8 cellular contexts compared by ENCODE assay signal in the genomic region with DNA sequence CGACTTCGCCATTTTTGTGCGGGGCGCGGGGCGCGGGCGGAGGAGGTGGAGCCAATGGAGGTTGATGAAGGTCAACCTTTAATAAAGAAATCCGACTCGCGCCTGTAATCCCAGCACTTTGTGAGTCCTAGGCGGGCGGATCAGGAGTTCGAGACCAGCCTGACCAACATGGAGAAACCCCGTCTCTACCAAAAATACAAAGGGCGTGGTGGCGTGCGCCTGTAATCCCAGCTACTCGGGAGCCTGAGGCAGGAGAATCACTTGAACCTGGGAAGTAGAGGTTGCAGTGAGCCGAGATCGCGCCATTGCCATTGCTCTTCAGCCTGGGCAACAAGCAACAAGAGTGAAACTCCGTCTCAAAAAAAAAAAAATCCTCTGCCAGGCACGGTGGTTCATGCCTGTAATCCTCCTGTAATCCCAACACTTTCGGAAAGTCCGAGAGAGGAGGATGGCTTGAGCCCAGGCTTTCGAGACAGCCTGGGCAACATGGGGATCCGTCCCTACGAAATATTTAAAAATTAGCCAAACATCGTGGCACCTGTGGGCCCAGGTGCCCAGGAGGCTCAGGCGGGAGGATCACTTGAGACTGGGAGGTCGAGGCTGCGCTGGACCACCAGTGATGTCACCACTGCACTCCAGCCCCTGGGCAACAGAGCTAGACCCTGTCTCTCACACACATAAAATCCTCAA. TPM values are rescaled to one million over a fixed set of nuclear protein-coding genes. Genes with fewer than 3 reads are reported as not detected.
DNase-seq lines count a peak whose midpoint lies in the region; ATAC-seq and TF ChIP-seq lines count a peak whose summit lies in the region.

No MANE protein-coding gene starts in this region.

- no peaks in the 10 kb centered on the region for H3K9me3 ChIP-seq in testis

- no peaks in the 10 kb centered on the region for H3K9me3 Mint-ChIP-seq in activated CD4-positive, alpha-beta T cell treated with anti-CD3 and anti-CD28 coated beads, Interleukin-2, amount 10 ng/mL, durations not matched to agents 7 days and 5 days
- H3K9me3 Mint-ChIP-seq in activated naive CD8-positive, alpha-beta T cell treated with anti-CD3 and anti-CD28 coated beads, Interleukin-2, amount 50 U/mL, for 24 hours = no peaks in the 10 kb centered on the region

- H3K4me3 ChIP-seq in testis = peak overlapping the region; percentile 95 to 100

- peak overlapping the region; percentile 94 for H3K27ac Mint-ChIP-seq in activated CD4-positive, alpha-beta T cell treated with anti-CD3 and anti-CD28 coated beads, Interleukin-2, amount 10 ng/mL, durations not matched to agents 7 days and 5 days
- H3K27ac Mint-ChIP-seq in activated naive CD8-positive, alpha-beta T cell treated with anti-CD3 and anti-CD28 coated beads, Interleukin-2, amount 50 U/mL, for 24 hours = peak overlapping the region; percentile 96

- ATAC-seq in activated naive CD8-positive, alpha-beta T cell treated with anti-CD3 and anti-CD28 coated beads, Interleukin-2, amount 50 U/mL, for 24 hours = no peak

- TF ChIP-seq CTCF in testis (IDR thresholded peaks at IDR 0.05) = no peak

- peaks cover 11% of the 10 kb centered on the region for H3K4me1 ChIP-seq in testis

- H3K36me3 Mint-ChIP-seq in activated CD4-positive, alpha-beta T cell treated with anti-CD3 and anti-CD28 coated beads, Interleukin-2, amount 10 ng/mL, durations not matched to agents 7 days and 5 days (ENCODE audit: low read depth) = peaks cover 27% of the 10 kb centered on the region
- peaks cover 22% of the 10 kb centered on the region for H3K36me3 Mint-ChIP-seq in activated naive CD8-positive, alpha-beta T cell treated with anti-CD3 and anti-CD28 coated beads, Interleukin-2, amount 50 U/mL, for 24 hours (ENCODE audit: low read depth)

- 45 to 53% methylated on average over 23 to 33 of the region's 33 CpGs for WGBS in testis, 2 donors

- no peaks in the 10 kb centered on the region for H3K36me3 ChIP-seq in testis (ENCODE audit: low read depth, missing control alignments)

- peaks cover 29% of the 10 kb centered on the region for H3K4me1 Mint-ChIP-seq in activated CD4-positive, alpha-beta T cell treated with anti-CD3 and anti-CD28 coated beads, Interleukin-2, amount 10 ng/mL, durations not matched to agents 7 days and 5 days
- peaks cover 25% of the 10 kb centered on the region for H3K4me1 Mint-ChIP-seq in activated naive CD8-positive, alpha-beta T cell treated with anti-CD3 and anti-CD28 coated beads, Interleukin-2, amount 50 U/mL, for 24 hours

- H3K27me3 ChIP-seq in layer of hippocampus (ENCODE audit: control insufficient read depth, insufficient read depth, low read length) = no peaks in the 10 kb centered on the region
- H3K27me3 ChIP-seq in testis = no peaks in the 10 kb centered on the region

- TF ChIP-seq POLR2A in testis (IDR thresholded peaks at IDR 0.05) = no peak

- DNase-seq in activated CD4-positive, alpha-beta T cell treated with anti-CD3 and anti-CD28 coated beads, Interleukin-2, amount 10 ng/mL, durations not matched to agents 7 days and 5 days = no peak
- DNase-seq in activated CD4-positive, alpha-beta T cell treated with anti-CD3 and anti-CD28 coated beads, Interleukin-2, amount 50 U/mL, for 1 hour = no peak
- DNase-seq in activated naive CD8-positive, alpha-beta T cell treated with anti-CD3 and anti-CD28 coated beads, Interleukin-2, amount 50 U/mL, for 24 hours = no peak
- no peak for DNase-seq in testis
- DNase-seq in activated gamma-delta T cell treated with Interleukin-2 at 50 U/mL for 16 hours = no peak
- DNase-seq in KG1 (lab: John Stamatoyannopoulos, UW) = no peak
- DNase-seq in stimulated activated naive CD4-positive, alpha-beta T cell (lab: John Stamatoyannopoulos, UW) = no peak

- peak overlapping the region; percentile 78 for H3K27ac ChIP-seq in layer of hippocampus (ENCODE audit: low read depth, low read length)
- H3K27ac ChIP-seq in testis = peak overlapping the region in 1 of 2 donors; percentile 22

- H3K27me3 Mint-ChIP-seq in activated CD4-positive, alpha-beta T cell treated with anti-CD3 and anti-CD28 coated beads, Interleukin-2, amount 10 ng/mL, durations not matched to agents 7 days and 5 days = no peaks in the 10 kb centered on the region
- peaks cover 2% of the 10 kb centered on the region for H3K27me3 Mint-ChIP-seq in activated naive CD8-positive, alpha-beta T cell treated with anti-CD3 and anti-CD28 coated beads, Interleukin-2, amount 50 U/mL, for 24 hours

- peak overlapping the region; percentile 79 for H3K4me3 Mint-ChIP-seq in activated CD4-positive, alpha-beta T cell treated with anti-CD3 and anti-CD28 coated beads, Interleukin-2, amount 10 ng/mL, durations not matched to agents 7 days and 5 days
- peak overlapping the region; percentile 94 for H3K4me3 Mint-ChIP-seq in activated naive CD8-positive, alpha-beta T cell treated with anti-CD3 and anti-CD28 coated beads, Interleukin-2, amount 50 U/mL, for 24 hours

- intact Hi-C loops in testis (cut with DNase I; ENCODE audit: low total_unique reads) = no loop called here

- CTCF ChIA-PET in activated CD4-positive, alpha-beta T cell treated with anti-CD3 and anti-CD28 coated beads, Interleukin-2, amount 10 ng/mL, durations not matched to agents 7 days and 5 days (lab: Charles Lee) = interaction anchor here (1.2 to 2.5 kb wide), 4 partner anchors 11 to 173 kb away, joined by 3 to 11 read pairs (median 4); partner anchors contain the start of gene ABHD1

- POLR2A ChIA-PET in activated CD4-positive, alpha-beta T cell treated with anti-CD3 and anti-CD28 coated beads, Interleukin-2, amount 10 ng/mL, durations not matched to agents 7 days and 5 days (lab: Charles Lee) = no interaction called here

RNA-seq across cellular contexts. Expression of gene PREB, which starts 0.5 kb away (rescaled TPM):
- total RNA-seq in activated CD4-positive, alpha-beta T cell treated with anti-CD3 and anti-CD28 coated beads, Interleukin-2, amount 10 ng/mL, durations not matched to agents 7 days and 5 days = 10 to 100 TPM; 60.0 to 65.3 TPM
- 10 to 100 TPM; 82.0 to 84.0 TPM for total RNA-seq in testis
- 62.4 TPM for polyA plus RNA-seq in testis (ENCODE audit: insufficient read depth, low read depth, low replicate concordance)

RNA-seq across cellular contexts. Expression of gene PRR30, which starts 4.3 kb away (rescaled TPM):
- not detected for total RNA-seq in activated CD4-positive, alpha-beta T cell treated with anti-CD3 and anti-CD28 coated beads, Interleukin-2, amount 10 ng/mL, durations not matched to agents 7 days and 5 days
- 10 to 100 TPM; 12.8 to 55.4 TPM for total RNA-seq in testis
- polyA plus RNA-seq in testis (ENCODE audit: insufficient read depth, low read depth, low replicate concordance) = 153 TPM

RNA-seq across cellular contexts. Expression of gene ABHD1, which starts 11.3 kb away (rescaled TPM):
- total RNA-seq in activated CD4-positive, alpha-beta T cell treated with anti-CD3 and anti-CD28 coated beads, Interleukin-2, amount 10 ng/mL, durations not matched to agents 7 days and 5 days = under 1 TPM; 0.10 to 0.25 TPM
- total RNA-seq in testis = 10 to 100 TPM; 37.3 to 76.4 TPM
- polyA plus RNA-seq in testis (ENCODE audit: insufficient read depth, low read depth, low replicate concordance) = 141 TPM

RNA-seq across cellular contexts. Expression of gene TCF23, which starts 13.9 kb away (rescaled TPM):
- total RNA-seq in activated CD4-positive, alpha-beta T cell treated with anti-CD3 and anti-CD28 coated beads, Interleukin-2, amount 10 ng/mL, durations not matched to agents 7 days and 5 days = not detected
- 1 to 10 TPM; 5.5 to 6.7 TPM for total RNA-seq in testis
- 6.6 TPM for polyA plus RNA-seq in testis (ENCODE audit: insufficient read depth, low read depth, low replicate concordance)

RNA-seq across cellular contexts. Expression of gene CGREF1, which starts 16.0 kb away (rescaled TPM):
- 1 to 10 TPM in 1 of 2 experiments, under 1 TPM in 1; 0.92 to 1.3 TPM for total RNA-seq in activated CD4-positive, alpha-beta T cell treated with anti-CD3 and anti-CD28 coated beads, Interleukin-2, amount 10 ng/mL, durations not matched to agents 7 days and 5 days
- 10 to 100 TPM in 1 of 2 donors, 1 to 10 TPM in 1; 6.6 to 11.1 TPM for total RNA-seq in testis
- polyA plus RNA-seq in testis (ENCODE audit: insufficient read depth, low read depth, low replicate concordance) = 7.4 TPM

Comparison
In these comparisons a context has a peak if more than half of its experiments do, and no peak if none do; other contexts are left out.
1. RNA of gene PRR30, which starts 4.3 kb away (total RNA-seq): 12.8 to 55.4 TPM in testis; not detected in activated CD4-positive, alpha-beta T cell treated with anti-CD3 and anti-CD28 coated beads, Interleukin-2, amount 10 ng/mL, durations not matched to agents 7 days and 5 days; every median in the first group is over 10 times any median in the second.
2. RNA of gene ABHD1, which starts 11.3 kb away (total RNA-seq): 37.3 to 76.4 TPM in testis; 0.10 to 0.25 TPM in activated CD4-positive, alpha-beta T cell treated with anti-CD3 and anti-CD28 coated beads, Interleukin-2, amount 10 ng/mL, durations not matched to agents 7 days and 5 days; every median in the first group is over 10 times any median in the second.